Comparison of ENCODE assay signal across 8 cellular contexts in the genomic region with DNA sequence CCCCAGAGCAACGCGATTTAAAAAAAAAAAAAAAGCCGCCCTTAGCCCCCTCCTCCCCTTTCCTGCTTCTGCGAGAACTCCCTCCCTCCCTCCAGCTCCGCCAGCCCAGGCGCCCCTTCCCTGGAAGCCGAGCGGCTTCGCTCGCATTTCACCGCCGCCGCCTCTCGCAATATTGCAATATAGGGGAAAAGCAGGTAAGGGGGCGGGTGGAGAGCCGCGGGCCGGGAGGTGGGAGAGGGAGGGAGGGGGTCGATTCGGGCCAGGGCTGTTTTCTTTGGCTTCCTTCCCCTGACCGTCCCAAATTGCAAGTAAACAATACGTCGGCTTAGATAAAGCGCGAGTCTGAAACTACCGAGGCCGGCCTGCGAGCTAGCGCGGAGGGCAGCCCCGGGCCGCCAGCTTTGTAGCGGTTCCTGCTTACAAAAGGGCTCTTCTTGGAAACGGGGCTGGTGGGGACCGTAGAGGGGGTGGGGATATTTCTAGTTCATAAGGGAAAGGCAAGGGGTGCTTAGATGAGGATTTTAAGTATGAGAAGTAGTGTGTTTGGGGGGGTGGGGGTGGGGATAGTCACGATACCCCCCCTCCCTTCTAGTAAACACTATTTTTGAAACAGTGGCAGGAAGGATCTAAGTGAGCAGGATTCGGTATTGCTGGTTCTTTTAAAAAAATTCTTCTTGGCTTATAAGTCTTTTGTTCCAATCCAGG. TPM values are rescaled to one million over a fixed set of nuclear protein-coding genes. Genes with fewer than 3 reads are reported as not detected.
A peak's percentile ranks its signal among the peaks of the same experiment; 100 is the strongest.
DNase-seq lines count a peak whose midpoint lies in the region; ATAC-seq and TF ChIP-seq lines count a peak whose summit lies in the region.

No MANE protein-coding gene starts in this region.

- peaks cover 11% of the 10 kb centered on the region for H3K36me3 Mint-ChIP-seq in activated naive CD8-positive, alpha-beta T cell treated with anti-CD3 and anti-CD28 coated beads, Interleukin-2, amount 10 ng/mL, durations not matched to agents 7 days and 5 days

- peak overlapping the region; percentile 78 to 97 (median 93) for H3K27ac ChIP-seq in BLaER1 treated with 17β-estradiol and CSF1 and Interleukin-3, amounts not matched to agents 10 nM and 100 nM
- H3K27ac ChIP-seq in RWPE1 (peak overlapping the region; percentile 94), neutrophil (peak overlapping the region; percentile 91)

- no peaks in the 10 kb centered on the region for H3K9me3 ChIP-seq in BLaER1 treated with 17β-estradiol and CSF1 and Interleukin-3, amounts not matched to agents 10 nM and 100 nM (replicated peaks in 1 of 11)
- H3K9me3 ChIP-seq in neutrophil = no peaks in the 10 kb centered on the region

- no peaks in the 10 kb centered on the region for H3K27me3 ChIP-seq in BLaER1 treated with 17β-estradiol and CSF1 and Interleukin-3, amounts not matched to agents 10 nM and 100 nM
- H3K27me3 ChIP-seq in neutrophil = no peaks in the 10 kb centered on the region

- peaks cover 11 to 36% (median 21%) of the 10 kb centered on the region in 11 experiments; a peak in 21 of 22 replicates for H4K20me1 ChIP-seq in BLaER1 treated with 17β-estradiol and CSF1 and Interleukin-3, amounts not matched to agents 10 nM and 100 nM

- H3K4me2 ChIP-seq in BLaER1 treated with 17β-estradiol and CSF1 and Interleukin-3, amounts not matched to agents 10 nM and 100 nM = peak overlapping the region; percentile 90 to 99 (median 96)

- TF ChIP-seq CTCF in RWPE1 (conservative IDR thresholded peaks at IDR 0.05; ENCODE audit: low read depth) (no peak), neutrophil (IDR thresholded peaks at IDR 0.05) (no peak)

- POLR2A ChIA-PET in HEK293T (lab: Yijun Ruan, JAX) (interaction anchor here (0.6 to 2.5 kb wide), 10 partner anchors 12 to 624 kb away, joined by 3 to 10 read pairs (median 4); partner anchors contain the start of genes HS2ST1 and SELENOF), RWPE1 (lab: Yijun Ruan, JAX; ENCODE audit: low non-redundant PET) (interaction anchor here (0.6 kb wide), 2 partner anchors 133 to 401 kb away, joined by 4 to 7 read pairs; no protein-coding TSS in a partner anchor)
- POLR2A ChIA-PET in activated naive CD8-positive, alpha-beta T cell treated with anti-CD3 and anti-CD28 coated beads, Interleukin-2, amount 10 ng/mL, durations not matched to agents 7 days and 5 days (lab: Charles Lee) = interaction anchor here (0.6 to 1.5 kb wide), 12 partner anchors 13 to 625 kb away, joined by 3 to 6 read pairs (median 4); partner anchors contain the start of genes HS2ST1, SELENOF and SH3GLB1

- peaks cover 2% of the 10 kb centered on the region for H3K27me3 Mint-ChIP-seq in activated naive CD8-positive, alpha-beta T cell treated with anti-CD3 and anti-CD28 coated beads, Interleukin-2, amount 10 ng/mL, durations not matched to agents 7 days and 5 days

- peak overlapping the region; percentile 69 to 87 (median 77) for H3K4me3 ChIP-seq in BLaER1 treated with 17β-estradiol and CSF1 and Interleukin-3, amounts not matched to agents 10 nM and 100 nM
- H3K4me3 ChIP-seq in neutrophil (ENCODE audit: low read depth in 1 of 2, low read length in 1 of 2) = peak overlapping the region; percentile 79 to 81

- peaks cover 0 to 20% (median 16%) of the 10 kb centered on the region in 11 experiments; a peak in 16 of 22 replicates for H3K36me3 ChIP-seq in BLaER1 treated with 17β-estradiol and CSF1 and Interleukin-3, amounts not matched to agents 10 nM and 100 nM
- H3K36me3 ChIP-seq in neutrophil = peaks cover 16% of the 10 kb centered on the region

- peak overlapping the region; percentile 98 for H3K27ac Mint-ChIP-seq in activated naive CD8-positive, alpha-beta T cell treated with anti-CD3 and anti-CD28 coated beads, Interleukin-2, amount 10 ng/mL, durations not matched to agents 7 days and 5 days

- peaks cover 24 to 50% (median 37%) of the 10 kb centered on the region in 10 experiments for H3K4me1 ChIP-seq in BLaER1 treated with 17β-estradiol and CSF1 and Interleukin-3, amounts not matched to agents 10 nM and 100 nM
- peaks cover 45 to 49% of the 10 kb centered on the region in 2 experiments for H3K4me1 ChIP-seq in neutrophil (ENCODE audit: control insufficient read depth in 1 of 2, insufficient read depth in 1 of 2, low read depth in 1 of 2, low read length in 1 of 2)

- CTCF ChIA-PET in HEK293T (lab: Yijun Ruan, JAX) (no interaction called here), RWPE1 (lab: Yijun Ruan, JAX) (interaction anchor here (0.7 to 1.4 kb wide), 2 partner anchors 16 to 198 kb away, joined by 4 to 6 read pairs; no protein-coding TSS in a partner anchor)

- peak overlapping the region; percentile 88 to 97 (median 95) for H3K9ac ChIP-seq in BLaER1 treated with 17β-estradiol and CSF1 and Interleukin-3, amounts not matched to agents 10 nM and 100 nM

- H3K4me3 Mint-ChIP-seq in activated naive CD8-positive, alpha-beta T cell treated with anti-CD3 and anti-CD28 coated beads, Interleukin-2, amount 10 ng/mL, durations not matched to agents 7 days and 5 days = peak overlapping the region; percentile 98

- no peaks in the 10 kb centered on the region for H3K9me3 Mint-ChIP-seq in activated naive CD8-positive, alpha-beta T cell treated with anti-CD3 and anti-CD28 coated beads, Interleukin-2, amount 10 ng/mL, durations not matched to agents 7 days and 5 days

- peaks cover 37% of the 10 kb centered on the region for H3K4me1 Mint-ChIP-seq in activated naive CD8-positive, alpha-beta T cell treated with anti-CD3 and anti-CD28 coated beads, Interleukin-2, amount 10 ng/mL, durations not matched to agents 7 days and 5 days

- peak; percentile 57 for DNase-seq in HEK293T (ENCODE audit: extremely low spot score)
- DNase-seq in RWPE1 (ENCODE audit: low spot score) = peak; percentile 30
- DNase-seq in activated naive CD8-positive, alpha-beta T cell treated with anti-CD3 and anti-CD28 coated beads, Interleukin-2, amount 10 ng/mL, durations not matched to agents 7 days and 5 days = peak; percentile 70
- peak in 40 of 42 donors; percentile 16 to 81 (median 54) for DNase-seq in head of caudate nucleus
- no peak for DNase-seq in middle frontal gyrus (ENCODE audit: extremely low spot score, low spot score)

- intact Hi-C loops in head of caudate nucleus (cut with DNase I) = loop anchor here (10.0 kb wide), 1 partner anchor 626 kb away; no protein-coding TSS in a partner anchor

- no peak for ATAC-seq in activated naive CD8-positive, alpha-beta T cell treated with anti-CD3 and anti-CD28 coated beads, Interleukin-2, amount 10 ng/mL, durations not matched to agents 7 days and 5 days (ENCODE audit: low read depth)
- ATAC-seq in GM19452 (IDR thresholded peaks at IDR 0.05; ENCODE audit: unreplicated experiment) = no peak

TF ChIP-seq in HEK293T, 16 proteins besides CTCF, POLR2A, EP300 and RAD21:
- TF ChIP-seq ZNF384 (IDR thresholded peaks at IDR 0.05) = peak; percentile 87; the same call in 1 of the 2 replicates
- no peak for TF ChIP-seq FOXK2 (IDR thresholded peaks at IDR 0.05)

RNA-seq across cellular contexts. Expression of gene LMO4, which starts 0.5 kb away (rescaled TPM):
- 10 to 100 TPM; 35.7 to 43.1 TPM for total RNA-seq in activated naive CD8-positive, alpha-beta T cell treated with anti-CD3 and anti-CD28 coated beads, Interleukin-2, amount 10 ng/mL, durations not matched to agents 7 days and 5 days
